8 cellular contexts compared by ENCODE assay signal in genomic region chr19:16829822-16830289, GRCh38. TPM values are rescaled to one million over a fixed set of nuclear protein-coding genes. Genes with fewer than 3 reads are reported as not detected.
DNase-seq lines count a peak whose midpoint lies in the region; ATAC-seq and TF ChIP-seq lines count a peak whose summit lies in the region.

No MANE protein-coding gene starts in this region.

- TF ChIP-seq CTCF in DND-41 (IDR thresholded peaks at IDR 0.05; ENCODE audit: borderline replicate concordance, extremely low read depth, low read length, poor library complexity, severe bottlenecking) (no peak), Panc1 (IDR thresholded peaks at IDR 0.05) (no peak), esophagus squamous epithelium (IDR thresholded peaks at IDR 0.05) (no peak), parathyroid adenoma (IDR thresholded peaks at IDR 0.05) (no peak)

- ATAC-seq in DND-41 (ENCODE audit: insufficient read depth, low read depth) (peak; percentile 15; the same call in 1 of the 3 replicates), Panc1 (no peak), left lobe of liver (no peak)

- intact Hi-C loops in Panc1 (cut with micrococcal nuclease; ENCODE audit: unreplicated experiment) (no loop called here), esophagus squamous epithelium (cut with DNase I) (no loop called here)

- H3K4me2 ChIP-seq in DND-41 (ENCODE audit: insufficient read depth, low read length) (peak overlapping the region; percentile 97), parathyroid adenoma (ENCODE audit: low read length) (peak overlapping the region; percentile 95)

- no peak for DNase-seq in DND-41
- DNase-seq in Panc1 (ENCODE audit: low read depth, low spot score), result no peak
- DNase-seq in esophagus squamous epithelium (lab: John Stamatoyannopoulos, UW), result no peak
- no peak for DNase-seq in left lobe of liver (ENCODE audit: low spot score)
- no peak for DNase-seq in H4 (ENCODE audit: low spot score)
- no peak for DNase-seq in NCI-H2081 (lab: John Stamatoyannopoulos, UW)
- DNase-seq in ecto neural progenitor cell (ENCODE audit: low spot score), result no peak

- WGBS in esophagus squamous epithelium, 2 donors, result 28 to 31% methylated on average over 3 to 4 of the region's 13 CpGs

- TF ChIP-seq POLR2A in esophagus squamous epithelium (IDR thresholded peaks at IDR 0.05), result no peak

- H3K9ac ChIP-seq in DND-41 (ENCODE audit: low read depth, low read length), result peak overlapping the region; percentile 79
- peak overlapping the region; percentile 81 for H3K9ac ChIP-seq in parathyroid adenoma

- H3K4me1 ChIP-seq in DND-41 (ENCODE audit: insufficient read depth, low read length) (peaks cover 19% of the 10 kb centered on the region), Panc1 (ENCODE audit: control insufficient read depth, insufficient read depth, low read length) (peaks cover 11% of the 10 kb centered on the region), esophagus squamous epithelium (peaks cover 18 to 38% (median 20%) of the 10 kb centered on the region in 3 donors), parathyroid adenoma (peaks cover 16% of the 10 kb centered on the region)

- H3K27me3 ChIP-seq in DND-41 (ENCODE audit: insufficient read depth, low read length, poor library complexity) (no peaks in the 10 kb centered on the region), Panc1 (ENCODE audit: control insufficient read depth, insufficient read depth, low read length) (no peaks in the 10 kb centered on the region), esophagus squamous epithelium (no peaks in the 10 kb centered on the region), parathyroid adenoma (ENCODE audit: control insufficient read depth, insufficient read depth, low read length) (no peaks in the 10 kb centered on the region)

- POLR2A ChIA-PET in Panc1 (lab: Charles Lee), result no interaction called here

- H2AFZ ChIP-seq in DND-41 (ENCODE audit: low read depth, low read length), result peak overlapping the region; percentile 63
- H2AFZ ChIP-seq in parathyroid adenoma, result peak overlapping the region; percentile 71

- H3K36me3 ChIP-seq in DND-41 (ENCODE audit: insufficient read depth, low read length) (peaks cover 35% of the 10 kb centered on the region), Panc1 (ENCODE audit: control insufficient read depth, insufficient read depth, low read length) (peaks cover 3% of the 10 kb centered on the region; the same call in 1 of the 2 replicates), esophagus squamous epithelium (peaks cover 13 to 41% (median 24%) of the 10 kb centered on the region in 3 donors), parathyroid adenoma (ENCODE audit: control insufficient read depth, insufficient read depth, low read length) (no peaks in the 10 kb centered on the region)

- no peaks in the 10 kb centered on the region; the same call in 1 of the 2 replicates for H4K20me1 ChIP-seq in DND-41 (ENCODE audit: insufficient read depth, low read length)

- no TSS peak for BruUV-seq in Panc1 (replicated peaks; lab: Mats Ljungman, UMichigan)

- CTCF ChIA-PET in Panc1 (lab: Charles Lee), result no interaction called here

- H3K27ac ChIP-seq in DND-41 (ENCODE audit: low read length) (peak overlapping the region; percentile 78), Panc1 (ENCODE audit: low read length) (peak overlapping the region; percentile 80), esophagus squamous epithelium (peak overlapping the region; percentile 87 to 93 (median 90)), parathyroid adenoma (peak overlapping the region; percentile 67)

- H3K79me2 ChIP-seq in DND-41 (ENCODE audit: insufficient read depth, low read length) (peaks cover 22% of the 10 kb centered on the region), parathyroid adenoma (peaks cover 10% of the 10 kb centered on the region)

- H3K4me3 ChIP-seq in DND-41 (ENCODE audit: low read depth in 1 of 2, low read length in 2 of 2) (peak overlapping the region; percentile 90 to 99), Panc1 (ENCODE audit: low read depth in 2 of 2, low read length in 2 of 2) (peak overlapping the region; percentile 78 to 83), esophagus squamous epithelium (peak overlapping the region; percentile 91 to 99 (median 96)), parathyroid adenoma (ENCODE audit: low read depth, low read length) (peak overlapping the region; percentile 74)

- in situ Hi-C loops in Panc1 (cut with HindIII; ENCODE audit: low pct_unique_long_range_greater_than_20kb, low sequenced_read_pairs), result no loop called here

- H3K9me3 ChIP-seq in DND-41 (ENCODE audit: insufficient read depth, low read length, severe bottlenecking) (no peaks in the 10 kb centered on the region), Panc1 (ENCODE audit: control insufficient read depth, insufficient read depth, low read depth, low read length) (no peaks in the 10 kb centered on the region), esophagus squamous epithelium (no peaks in the 10 kb centered on the region), parathyroid adenoma (ENCODE audit: control insufficient read depth, low read length) (no peaks in the 10 kb centered on the region)

RNA-seq across cellular contexts. Expression of gene SIN3B, which starts 0.7 kb away (rescaled TPM):
- total RNA-seq in Panc1 (2021; ENCODE audit: unreplicated experiment) (47.0 TPM), esophagus squamous epithelium (10 to 100 TPM; 11.2 to 34.7 (median 28.5) TPM), left lobe of liver (15.0 TPM)
- 48.3 TPM for polyA plus RNA-seq in Panc1 (2012; ENCODE audit: insufficient read length)
- 18.6 and 19.6 TPM in 2 replicates for total RNA-seq in H4 (2014; rRNA removed; shearing (Covaris generic))

RNA-seq across cellular contexts. Expression of gene F2RL3, which starts 58.9 kb away (rescaled TPM):
- total RNA-seq in Panc1 (2021; ENCODE audit: unreplicated experiment), result not detected
- 0.12 TPM for polyA plus RNA-seq in Panc1 (2012; ENCODE audit: insufficient read length)
- total RNA-seq in esophagus squamous epithelium, result 1 to 10 TPM in 1 of 4 donors, under 1 TPM in 3; 0.27 to 1.1 (median 0.81) TPM
- total RNA-seq in left lobe of liver, result 0.15 TPM
- total RNA-seq in H4 (2014; rRNA removed; shearing (Covaris generic)), result 0.21 TPM in 1 of 2 replicates, not detected in the other
